2 cellular contexts compared by ENCODE assay signal in genomic region chr13:85729296-85729695, GRCh38.
A peak's percentile ranks its signal among the peaks of the same experiment; 100 is the strongest.
TF ChIP-seq lines count a peak whose summit lies in the region.

No MANE protein-coding gene starts in this region.

TF ChIP-seq in A549, 52 proteins besides CTCF, POLR2A, EP300 and RAD21:
- no peak for TF ChIP-seq ZSCAN20 (CRISPR knock-in tag; IDR thresholded peaks at IDR 0.05)
- TF ChIP-seq FOSL2 (IDR thresholded peaks at IDR 0.05): no peak
- TF ChIP-seq FOSL2 (CRISPR knock-in tag; IDR thresholded peaks at IDR 0.05): peak; percentile 38; the same call in 1 of the 2 replicates

TF ChIP-seq in IMR-90, 13 proteins besides CTCF, POLR2A, EP300 and RAD21:
- TF ChIP-seq USF2 (IDR thresholded peaks at IDR 0.05; ENCODE audit: low read depth, low read length) (no peak), SMC3 (IDR thresholded peaks at IDR 0.05; ENCODE audit: low read depth, low read length) (no peak), NFE2L2 (IDR thresholded peaks at IDR 0.05; ENCODE audit: low read depth, low read length) (no peak), MAFK (IDR thresholded peaks at IDR 0.05; ENCODE audit: low read depth, low read length) (no peak), CEBPB (IDR thresholded peaks at IDR 0.05; ENCODE audit: low read depth, low read length) (peak; percentile 91), MXI1 (IDR thresholded peaks at IDR 0.05; ENCODE audit: borderline replicate concordance, low read depth, low read length) (no peak), RCOR1 (IDR thresholded peaks at IDR 0.05; ENCODE audit: insufficient replicate concordance, low read length) (no peak), FOS (IDR thresholded peaks at IDR 0.05; ENCODE audit: low read depth, low read length) (peak; percentile 66; the same call in 1 of the 2 replicates)
TF ChIP-seq in IMR-90: peak in this region for 2.
